9 cellular contexts compared by ENCODE assay signal in the genomic region with DNA sequence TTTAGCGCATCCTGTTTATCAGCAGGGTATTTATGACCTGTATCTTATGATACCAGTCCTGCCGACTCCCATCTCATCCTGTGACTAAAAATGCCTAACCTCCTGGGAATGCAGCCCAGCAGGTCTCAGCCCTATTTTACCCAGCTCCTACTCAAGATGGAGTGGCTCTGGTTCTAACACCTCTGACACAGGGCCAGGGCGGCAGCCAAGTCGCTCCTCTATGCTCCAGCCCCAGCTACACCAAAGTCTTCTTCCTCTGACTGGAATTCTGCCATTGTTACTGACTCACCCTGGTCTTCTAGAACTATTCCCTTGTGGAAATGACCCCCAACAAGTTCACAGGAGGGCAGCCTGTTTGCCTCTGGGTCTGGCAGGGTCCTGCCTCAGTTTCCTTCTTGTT. TPM values are rescaled to one million over a fixed set of nuclear protein-coding genes. Genes with fewer than 3 reads are reported as not detected.
DNase-seq lines count a peak whose midpoint lies in the region; ATAC-seq and TF ChIP-seq lines count a peak whose summit lies in the region.
"Had no signal": no experiment of that assay in that cellular context is flagged by ENCODE, and none has a peak within 500 bp of the region (broad histone marks: within the 10 kb centered on the region; RNA-seq: fewer than 3 reads in every experiment).

No MANE protein-coding gene starts in this region.

- TF ChIP-seq CTCF in breast epithelium (IDR thresholded peaks at IDR 0.05) (no peak), upper lobe of left lung (IDR thresholded peaks at IDR 0.05) (no peak)

- no CpG with 5 or more reads among the region's 4 CpGs for WGBS in mesendoderm (ENCODE audit: extremely low coverage, insufficient coverage, low lambda C conversion rate)
- 60 to 81% methylated on average over 4 of the region's 4 CpGs for WGBS in upper lobe of left lung, 2 donors

- TF ChIP-seq EP300 in upper lobe of left lung (IDR thresholded peaks at IDR 0.05): no peak

- peak overlapping the region; percentile 10 for H3K56ac ChIP-seq in mesendoderm (ENCODE audit: low read length)

- no peak for ATAC-seq in upper lobe of left lung (ENCODE audit: low FRiP score in 2 of 2)

- H3K4me1 ChIP-seq in breast epithelium (peaks cover 15 to 23% of the 10 kb centered on the region in 2 donors), mesendoderm (ENCODE audit: control insufficient read depth, low read depth, low read length) (peaks cover 14% of the 10 kb centered on the region), upper lobe of left lung (peaks cover 32 to 43% (median 37%) of the 10 kb centered on the region in 4 donors)

- peaks cover 60% of the 10 kb centered on the region for H3K4me1 Mint-ChIP-seq in activated naive CD4-positive, alpha-beta T cell treated with anti-CD3 and anti-CD28 coated beads, Interleukin-2, amount 50 U/mL, for 24 hours

- H3K27ac Mint-ChIP-seq in activated naive CD4-positive, alpha-beta T cell treated with anti-CD3 and anti-CD28 coated beads, Interleukin-2, amount 50 U/mL, for 24 hours: peak overlapping the region; percentile 59

- intact Hi-C loops in breast epithelium (cut with DNase I; ENCODE audit: low total_unique reads): no loop called here

- peak overlapping the region; percentile 11 for H3K18ac ChIP-seq in mesendoderm (ENCODE audit: low read length)

- H2BK15ac ChIP-seq in mesendoderm (replicated peaks; ENCODE audit: low read depth): no peak overlapping the region

- H3K9ac ChIP-seq in mesendoderm (ENCODE audit: low read length): no peak overlapping the region

- H3K79me1 ChIP-seq in mesendoderm (ENCODE audit: low read length): peaks cover 2% of the 10 kb centered on the region

- H4K5ac ChIP-seq in mesendoderm (ENCODE audit: low read length): no peak overlapping the region

- H3K36me3 Mint-ChIP-seq in activated naive CD4-positive, alpha-beta T cell treated with anti-CD3 and anti-CD28 coated beads, Interleukin-2, amount 50 U/mL, for 24 hours: no peaks in the 10 kb centered on the region

- no peaks in the 10 kb centered on the region for H3K27me3 Mint-ChIP-seq in activated naive CD4-positive, alpha-beta T cell treated with anti-CD3 and anti-CD28 coated beads, Interleukin-2, amount 50 U/mL, for 24 hours

- no peak overlapping the region for H3K4me2 ChIP-seq in mesendoderm (ENCODE audit: low read length)

- H3K36me3 ChIP-seq in breast epithelium (no peaks in the 10 kb centered on the region), mesendoderm (ENCODE audit: control insufficient read depth, insufficient read depth, low read length) (no peaks in the 10 kb centered on the region), upper lobe of left lung (no peaks in the 10 kb centered on the region)

- H3K4ac ChIP-seq in mesendoderm (ENCODE audit: low read depth, low read length): no peak overlapping the region

- no peak overlapping the region for H2BK5ac ChIP-seq in mesendoderm (ENCODE audit: low read length)

- no peaks in the 10 kb centered on the region for H3K9me3 ChIP-seq in breast epithelium
- no peaks in the 10 kb centered on the region for H3K9me3 ChIP-seq in upper lobe of left lung

- H2BK120ac ChIP-seq in mesendoderm (ENCODE audit: low read depth, low read length): no peak overlapping the region

- H3K23ac ChIP-seq in mesendoderm (ENCODE audit: low read length): no peak overlapping the region

- no peaks in the 10 kb centered on the region for H3K79me2 ChIP-seq in mesendoderm (ENCODE audit: control insufficient read depth, insufficient read depth, low read length)

- no peak overlapping the region for H3K4me3 Mint-ChIP-seq in activated naive CD4-positive, alpha-beta T cell treated with anti-CD3 and anti-CD28 coated beads, Interleukin-2, amount 50 U/mL, for 24 hours

- H3K4me3 ChIP-seq in breast epithelium (no peak overlapping the region), mesendoderm (ENCODE audit: low read length) (no peak overlapping the region), upper lobe of left lung (no peak overlapping the region)

- no peak overlapping the region for H4K8ac ChIP-seq in mesendoderm (ENCODE audit: low read depth, low read length)

- H2AK5ac ChIP-seq in mesendoderm (ENCODE audit: low read length): peak overlapping the region; percentile 9

- H3K9me3 Mint-ChIP-seq in activated naive CD4-positive, alpha-beta T cell treated with anti-CD3 and anti-CD28 coated beads, Interleukin-2, amount 50 U/mL, for 24 hours: no peaks in the 10 kb centered on the region

- peak overlapping the region; percentile 89 to 97 for H3K27ac ChIP-seq in breast epithelium
- H3K27ac ChIP-seq in mesendoderm (ENCODE audit: low read depth, low read length): no peak overlapping the region
- H3K27ac ChIP-seq in upper lobe of left lung: peak overlapping the region; percentile 54 to 98 (median 95)

- H3K27me3 ChIP-seq in breast epithelium (no peaks in the 10 kb centered on the region), mesendoderm (ENCODE audit: insufficient read depth, low read length, poor library complexity) (no peaks in the 10 kb centered on the region), upper lobe of left lung (no peaks in the 10 kb centered on the region)

- no peak for TF ChIP-seq POLR2A in breast epithelium (IDR thresholded peaks at IDR 0.05)
- no peak for TF ChIP-seq POLR2A in upper lobe of left lung (IDR thresholded peaks at IDR 0.05)

- DNase-seq in activated naive CD4-positive, alpha-beta T cell (lab: John Stamatoyannopoulos, UW): no peak
- DNase-seq in breast epithelium (ENCODE audit: low spot score in 2 of 2): peak in 1 of 2 donors; percentile 12
- peak; percentile 38 for DNase-seq in mesendoderm
- DNase-seq in upper lobe of left lung: no peak
- DNase-seq in iPS-NIHi11 (ENCODE audit: low spot score): no peak
- no peak for DNase-seq in AG08395 (ENCODE audit: low spot score)
- DNase-seq in AML-193 (lab: John Stamatoyannopoulos, UW): no peak

RNA-seq across cellular contexts. Expression of gene C1QTNF6, which starts 7.9 kb away (rescaled TPM):
- total RNA-seq in breast epithelium (1 to 10 TPM; 2.2 to 3.6 (median 3.5) TPM), upper lobe of left lung (1 to 10 TPM; 2.1 to 8.4 (median 4.7) TPM)
- 1.8 TPM for polyA plus RNA-seq in mesendoderm (2013, experiment 1 of 2)
- polyA plus RNA-seq in mesendoderm (2013, experiment 2 of 2): 2.5 TPM

RNA-seq across cellular contexts. Expression of gene SSTR3, which starts 16.4 kb away (rescaled TPM):
- total RNA-seq in breast epithelium (not detected), upper lobe of left lung (under 1 TPM in 2 of 6 donors, not detected in 4; 0.06 to 0.13 TPM)
- 0.03 TPM for polyA plus RNA-seq in mesendoderm (2013, experiment 1 of 2)
- polyA plus RNA-seq in mesendoderm (2013, experiment 2 of 2): 0.01 TPM
- polyA plus RNA-seq: neural cell had no signal

RNA-seq across cellular contexts. Expression of gene IL2RB, which starts 46.2 kb away (rescaled TPM):
- total RNA-seq in breast epithelium: 1 to 10 TPM in 1 of 3 donors, under 1 TPM in 2; 0.15 to 1.3 (median 0.98) TPM
- 1.2 TPM for polyA plus RNA-seq in mesendoderm (2013, experiment 1 of 2)
- 1.2 TPM for polyA plus RNA-seq in mesendoderm (2013, experiment 2 of 2)
- total RNA-seq in upper lobe of left lung: 1 to 10 TPM; 3.4 to 9.4 (median 5.8) TPM
- polyA plus RNA-seq: neural cell had no signal

RNA-seq across cellular contexts. Expression of gene RAC2, which starts 48.1 kb away (rescaled TPM):
- total RNA-seq in breast epithelium: 10 to 100 TPM; 10.5 to 12.0 (median 11.5) TPM
- polyA plus RNA-seq in mesendoderm (2013, experiment 1 of 2): 4.6 TPM
- 4.7 TPM for polyA plus RNA-seq in mesendoderm (2013, experiment 2 of 2)
- 100 to 1,000 TPM in 1 of 6 donors, 10 to 100 TPM in 5; 22.1 to 126 (median 65.2) TPM for total RNA-seq in upper lobe of left lung
- polyA plus RNA-seq: neural cell had no signal
